Comparison of ENCODE assay signal across 26 cellular contexts in the genomic region with DNA sequence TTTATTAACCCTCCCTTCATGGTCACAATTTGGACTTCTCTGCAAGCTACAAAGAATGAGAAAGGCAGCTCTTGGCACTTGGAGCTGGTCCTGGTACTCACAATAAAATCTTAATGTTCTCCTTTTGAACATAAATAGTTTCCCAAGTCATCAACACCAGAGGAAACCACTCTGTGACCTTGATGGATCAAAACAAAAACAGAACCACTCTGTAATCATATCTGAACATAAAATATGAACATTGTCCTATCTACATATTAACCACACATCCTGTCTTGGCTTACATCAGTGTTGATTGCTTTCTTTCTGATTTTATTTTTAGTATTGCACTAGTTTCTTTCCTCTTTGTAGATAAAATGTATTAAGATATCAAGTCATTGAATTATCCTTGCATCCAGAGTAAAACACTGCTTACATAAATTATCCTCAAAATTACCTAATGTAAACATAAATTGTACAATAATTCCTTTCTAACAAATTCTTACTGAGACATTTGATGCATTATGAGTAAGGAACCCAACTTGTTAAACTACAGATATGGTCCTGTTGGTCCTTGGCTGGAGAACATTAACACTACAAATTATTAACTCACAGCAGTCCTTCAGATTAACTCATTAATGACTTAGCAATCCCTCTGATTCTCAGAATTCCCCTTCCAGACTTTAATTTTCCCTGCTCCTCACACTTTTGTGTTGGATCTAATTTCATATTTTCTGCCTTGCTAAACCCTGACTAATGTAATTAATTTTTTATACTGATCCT.
"Had no signal": no experiment of that assay in that cellular context is flagged by ENCODE, and none has a peak within 500 bp of the region (broad histone marks: within the 10 kb centered on the region; RNA-seq: fewer than 3 reads in every experiment).

No MANE protein-coding gene starts in this region.

- H3K4me3 ChIP-seq: breast epithelium, SJSA1 had no signal

- DNase-seq: activated CD4-positive, alpha-beta memory T cell treated with anti-CD3 and anti-CD28 coated beads, Interleukin-2, amount 10 ng/mL, durations not matched to agents 7 days and 5 days; activated CD4-positive, alpha-beta T cell treated with anti-CD3 and anti-CD28 coated beads, Interleukin-2, amount 10 ng/mL, durations not matched to agents 7 days and 5 days; activated CD4-positive, CD25-positive, alpha-beta regulatory T cell; activated gamma-delta T cell treated with Interleukin-2 at 50 U/mL for 16 hours; activated naive CD4-positive, alpha-beta T cell treated with anti-CD3 and anti-CD28 coated beads, Interleukin-2, amount 10 ng/mL, durations not matched to agents 7 days and 5 days; activated naive CD8-positive, alpha-beta T cell treated with anti-CD3 and anti-CD28 coated beads for 36 hours; activated T-cell treated with anti-CD3 and anti-CD28 coated beads for 4 hours; activated T-cell treated with anti-CD3 and anti-CD28 coated beads, Interleukin-2, amount 50 U/mL, for 48 hours; aorta; caudate nucleus; MV-4-11; NCI-H1092 treated with DMSO at 0.1 percent for 48 hours; NCI-H1417 treated with DMSO at 0.1 percent for 48 hours; NCI-H1694; NCI-H2029; NCI-H2107; NCI-H2171 treated with DMSO at 0.1 percent for 48 hours; NCI-H345; NCI-H510A; NCI-H526 treated with DMSO at 0.1 percent for 48 hours; NCI-H82; NK-92 treated with Interleukin-12 subunit alpha and Interleukin-12 subunit beta, amount 100 ng/mL, for 24 hours; PC-3; SHP77 had no signal
